14 cellular contexts compared by ENCODE assay signal in the genomic region with DNA sequence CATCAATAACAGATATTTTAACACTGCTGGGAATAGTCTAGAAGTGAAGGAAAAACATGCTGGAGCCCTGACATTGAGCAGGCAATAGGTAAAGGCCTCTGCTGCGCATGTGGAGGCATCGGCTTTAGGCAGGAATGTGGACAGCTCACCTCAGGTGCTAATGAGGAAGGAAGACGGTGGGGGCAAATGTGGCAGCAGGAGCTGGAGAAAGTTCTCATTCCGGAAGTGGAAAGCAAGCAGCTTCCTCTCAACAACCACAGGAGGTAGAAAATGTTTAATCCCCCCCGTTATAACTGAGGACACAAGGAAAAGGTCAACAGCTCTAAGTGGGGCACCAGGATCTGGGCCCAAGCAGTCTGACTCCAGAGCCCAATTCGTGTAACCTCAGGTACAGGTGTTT. TPM values are rescaled to one million over a fixed set of nuclear protein-coding genes. Genes with fewer than 3 reads are reported as not detected.
DNase-seq lines count a peak whose midpoint lies in the region; ATAC-seq, FAIRE-seq and TF ChIP-seq lines count a peak whose summit lies in the region.
"Had no signal": no experiment of that assay in that cellular context is flagged by ENCODE, and none has a peak within 500 bp of the region (broad histone marks: within the 10 kb centered on the region; RNA-seq: fewer than 3 reads in every experiment).

No MANE protein-coding gene starts in this region.

- H3K36me3 ChIP-seq in NT2/D1 (ENCODE audit: insufficient read depth, insufficient read length, low read length) = no peaks in the 10 kb centered on the region
- no peaks in the 10 kb centered on the region for H3K36me3 ChIP-seq in GM12878 (ENCODE audit: control insufficient read depth in 2 of 2, insufficient read depth in 2 of 2, low read length in 1 of 2)
- no peaks in the 10 kb centered on the region for H3K36me3 ChIP-seq in kidney (ENCODE audit: control insufficient read depth in 1 of 2, insufficient read depth in 2 of 2, low read length in 2 of 2)
- no peaks in the 10 kb centered on the region for H3K36me3 ChIP-seq in small intestine (ENCODE audit: control insufficient read depth in 2 of 2, insufficient read depth in 2 of 2, low read length in 2 of 2)
- H3K36me3 ChIP-seq: left lung had no signal

- in situ Hi-C loops in GM12878 (cut with MboI) = loop anchor here (5.0 to 10.0 kb wide), 2 partner anchors 198 to 390 kb away; partner anchors contain the start of gene IRGM

- no peak for FAIRE-seq in GM12878 (lab: Jason Lieb, UNC)
- FAIRE-seq in kidney (lab: Jason Lieb, UNC) = no peak
- no peak for FAIRE-seq in small intestine (lab: Jason Lieb, UNC)

- POLR2A ChIA-PET in GM12878 (lab: Charles Lee) = interaction anchor here (0.5 to 0.7 kb wide), 2 partner anchors 8 to 30 kb away, joined by 3 to 4 read pairs; no protein-coding TSS in a partner anchor

- no peaks in the 10 kb centered on the region for H3K27me3 ChIP-seq in NT2/D1 (ENCODE audit: insufficient read depth, insufficient read length)
- no peaks in the 10 kb centered on the region for H3K27me3 ChIP-seq in GM12878 (replicated peaks in 1 of 2; ENCODE audit: control insufficient read depth in 2 of 2, insufficient read depth in 2 of 2, low read length in 1 of 2)
- no peaks in the 10 kb centered on the region for H3K27me3 ChIP-seq in small intestine (ENCODE audit: control insufficient read depth in 2 of 2, insufficient read depth in 2 of 2, low read length in 2 of 2)
- H3K27me3 ChIP-seq: left lung had no signal

- RAD21 ChIA-PET in GM12878 (lab: Charles Lee; ENCODE audit: unreplicated experiment) = interaction anchor here (0.7 to 9.0 kb wide), 10 partner anchors 32 to 389 kb away, joined by 3 to 143 read pairs (median 6); partner anchors contain the start of gene IRGM

- WGBS in GM12878 (ENCODE audit: insufficient coverage, insufficient replicate concordance, low lambda C conversion rate, missing lambda C conversion rate) = 6% methylated on average over 6 of the region's 6 CpGs
- 48 to 69% (median 50%) methylated on average over 6 of the region's 6 CpGs for WGBS in small intestine, 3 donors

- H3K4me1 Mint-ChIP-seq in activated naive CD4-positive, alpha-beta T cell treated with anti-CD3 and anti-CD28 coated beads, Interleukin-2, amount 50 U/mL, for 24 hours = peaks cover 41% of the 10 kb centered on the region
- peaks cover 45% of the 10 kb centered on the region for H3K4me1 Mint-ChIP-seq in stimulated activated naive CD8-positive, alpha-beta T cell treated with anti-CD3 and anti-CD28 coated beads, Interleukin-15, amount 100 ng/mL, for 72 hours

- H3K4me1 ChIP-seq in NT2/D1 (ENCODE audit: insufficient read depth, insufficient read length) (peaks cover 11% of the 10 kb centered on the region), GM12878 (ENCODE audit: control insufficient read depth, insufficient read depth, low read length) (peaks cover 35% of the 10 kb centered on the region), kidney (ENCODE audit: control insufficient read depth in 1 of 2, insufficient read depth in 1 of 2, low read depth in 1 of 2, low read length in 2 of 2) (no peaks in the 10 kb centered on the region), small intestine (ENCODE audit: control insufficient read depth in 2 of 2, insufficient read depth in 1 of 2, low read depth in 1 of 2, low read length in 1 of 2) (no peaks in the 10 kb centered on the region)

- TF ChIP-seq POLR2A in GM12878 (IDR thresholded peaks at IDR 0.05; ENCODE audit: low read depth, low read length) = no peak

- DNase-seq in activated naive CD4-positive, alpha-beta T cell treated with Interleukin-2 at 50 U/mL for 16 hours = no peak
- DNase-seq in NT2/D1 (ENCODE audit: low read depth, low spot score) (no peak), GM12878 (ENCODE audit: low read depth, low spot score) (no peak), NCI-H524 (lab: John Stamatoyannopoulos, UW) (no peak), kidney (no peak), small intestine (no peak)
- DNase-seq in stimulated activated naive CD8-positive, alpha-beta T cell treated with anti-CD3 and anti-CD28 coated beads, Interleukin-15, amount 100 ng/mL, for 72 hours = no peak
- DNase-seq: head of caudate nucleus; left lung; NCI-H2107; nucleus accumbens; PC-9; stimulated activated CD4-positive, alpha-beta T cell treated with anti-CD3 and anti-CD28 coated beads, Interleukin-12 subunit alpha, Interleukin-12 subunit beta, amount 100 ng/mL, for 4 hours had no signal

- no peak for TF ChIP-seq EP300 in GM12878 (IDR thresholded peaks at IDR 0.05; ENCODE audit: borderline replicate concordance in 1 of 2, control insufficient read depth in 1 of 2, low read depth in 2 of 2, low read length in 2 of 2)

- no peaks in the 10 kb centered on the region for H4K20me1 ChIP-seq in GM12878 (ENCODE audit: control insufficient read depth, insufficient read depth)

- no TSS peak for BruUV-seq in GM12878 (replicated peaks; lab: Mats Ljungman, UMichigan)

- H3K79me2 ChIP-seq in GM12878 (ENCODE audit: control insufficient read depth, insufficient read depth, low read length) = no peaks in the 10 kb centered on the region

- CTCF ChIA-PET in GM12878 (lab: Yijun Ruan, JAX) = interaction anchor here (0.6 to 11.8 kb wide), 19 partner anchors 18 to 389 kb away, joined by 3 to 229 read pairs (median 4); partner anchors contain the start of gene IRGM

- SMC1A ChIA-PET in GM12878 (lab: Charles Lee; ENCODE audit: uncharacterized antibody, unreplicated experiment) = interaction anchor here (0.7 to 5.3 kb wide), 9 partner anchors 18 to 684 kb away, joined by 3 to 58 read pairs (median 3); partner anchors contain the start of gene IRGM

- no peak overlapping the region for H3K4me3 ChIP-seq in NT2/D1 (ENCODE audit: insufficient read length, low read depth)
- no peak overlapping the region for H3K4me3 ChIP-seq in GM12878
- H3K4me3 ChIP-seq in kidney (ENCODE audit: low read length in 2 of 2) = no peak overlapping the region
- no peak overlapping the region for H3K4me3 ChIP-seq in small intestine (ENCODE audit: low read depth in 1 of 2, low read length in 2 of 2)
- H3K4me3 ChIP-seq: left lung, PC-9 had no signal

- intact Hi-C loops in GM12878 (cut with micrococcal nuclease; ENCODE audit: unreplicated experiment) = loop anchor here (5.0 to 10.0 kb wide), 4 partner anchors 105 to 390 kb away; partner anchors contain the start of gene IRGM
- intact Hi-C loops in kidney (cut with DNase I) = loop anchor here (5.0 kb wide), 1 partner anchor 75 kb away; no protein-coding TSS in a partner anchor

- peak overlapping the region; percentile 49 for H3K4me3 Mint-ChIP-seq in activated naive CD4-positive, alpha-beta T cell treated with anti-CD3 and anti-CD28 coated beads, Interleukin-2, amount 50 U/mL, for 24 hours
- H3K4me3 Mint-ChIP-seq in stimulated activated naive CD8-positive, alpha-beta T cell treated with anti-CD3 and anti-CD28 coated beads, Interleukin-15, amount 100 ng/mL, for 72 hours = peak overlapping the region; percentile 54 to 65

- no peak for ATAC-seq in GM12878
- no peak for ATAC-seq in stimulated activated naive CD8-positive, alpha-beta T cell treated with anti-CD3 and anti-CD28 coated beads, Interleukin-15, amount 100 ng/mL, for 72 hours
- ATAC-seq: left lung had no signal

- peak overlapping the region; percentile 13 for H3K9ac ChIP-seq in NT2/D1 (ENCODE audit: insufficient read length, low read depth)
- H3K9ac ChIP-seq in GM12878 (ENCODE audit: control insufficient read depth, insufficient read depth, low read length) = no peak overlapping the region; the same call in 1 of the 2 replicates
- no peak overlapping the region for H3K9ac ChIP-seq in kidney (ENCODE audit: low read length in 2 of 2)

- H3K4me2 ChIP-seq in GM12878 (ENCODE audit: control insufficient read depth, insufficient read depth) = peak overlapping the region; percentile 26
- H3K4me2 ChIP-seq: PC-9 had no signal

- H3K27me3 Mint-ChIP-seq in activated naive CD4-positive, alpha-beta T cell treated with anti-CD3 and anti-CD28 coated beads, Interleukin-2, amount 50 U/mL, for 24 hours = no peaks in the 10 kb centered on the region
- no peaks in the 10 kb centered on the region for H3K27me3 Mint-ChIP-seq in stimulated activated naive CD8-positive, alpha-beta T cell treated with anti-CD3 and anti-CD28 coated beads, Interleukin-15, amount 100 ng/mL, for 72 hours

- peak overlapping the region; percentile 90 for H3K27ac Mint-ChIP-seq in activated naive CD4-positive, alpha-beta T cell treated with anti-CD3 and anti-CD28 coated beads, Interleukin-2, amount 50 U/mL, for 24 hours
- peak overlapping the region in 1 of 2 donors; percentile 72 for H3K27ac Mint-ChIP-seq in stimulated activated naive CD8-positive, alpha-beta T cell treated with anti-CD3 and anti-CD28 coated beads, Interleukin-15, amount 100 ng/mL, for 72 hours

- H3K36me3 Mint-ChIP-seq in activated naive CD4-positive, alpha-beta T cell treated with anti-CD3 and anti-CD28 coated beads, Interleukin-2, amount 50 U/mL, for 24 hours = no peaks in the 10 kb centered on the region

- H3K9me3 Mint-ChIP-seq in activated naive CD4-positive, alpha-beta T cell treated with anti-CD3 and anti-CD28 coated beads, Interleukin-2, amount 50 U/mL, for 24 hours = no peaks in the 10 kb centered on the region
- H3K9me3 Mint-ChIP-seq in stimulated activated naive CD8-positive, alpha-beta T cell treated with anti-CD3 and anti-CD28 coated beads, Interleukin-15, amount 100 ng/mL, for 72 hours = no peaks in the 10 kb centered on the region

- H3K9me3 ChIP-seq in NT2/D1 (ENCODE audit: insufficient read depth, low read length) = no peaks in the 10 kb centered on the region
- H3K9me3 ChIP-seq in GM12878 (replicated peaks; ENCODE audit: control insufficient read depth, insufficient read depth, low read length) = no peaks in the 10 kb centered on the region
- no peaks in the 10 kb centered on the region for H3K9me3 ChIP-seq in kidney (ENCODE audit: control insufficient read depth in 1 of 2, low read length in 2 of 2)
- H3K9me3 ChIP-seq in small intestine (ENCODE audit: control insufficient read depth, low read depth) = no peaks in the 10 kb centered on the region
- H3K9me3 ChIP-seq: left lung had no signal

- TF ChIP-seq RAD21 in GM12878 (IDR thresholded peaks at IDR 0.05; ENCODE audit: insufficient read depth, low read depth, low read length) = no peak

- peak overlapping the region; percentile 73 for H2AFZ ChIP-seq in GM12878 (ENCODE audit: control insufficient read depth, low read depth, low read length)
- H2AFZ ChIP-seq: PC-9 had no signal

- TF ChIP-seq CTCF in GM12878 (IDR thresholded peaks at IDR 0.05 in 2 of 3, conservative IDR thresholded peaks at IDR 0.05 in 1 of 3; ENCODE audit: control insufficient read depth in 2 of 3, extremely low read depth in 1 of 3, insufficient read depth in 1 of 3, low read depth in 3 of 3, low read length in 3 of 3) = no peak
- no peak for TF ChIP-seq CTCF in kidney (IDR thresholded peaks at IDR 0.05; ENCODE audit: borderline replicate concordance, extremely low read depth, insufficient read depth)

- H3K27ac ChIP-seq in GM12878 (ENCODE audit: control insufficient read depth, insufficient read depth) = 0 out of 2 replicates have a peak overlapping the region, but pooled peaks have one; percentile 13
- H3K27ac ChIP-seq in kidney (ENCODE audit: low read depth in 2 of 2, low read length in 2 of 2) = no peak overlapping the region
- H3K27ac ChIP-seq in small intestine (ENCODE audit: low read depth in 1 of 2, low read length in 1 of 2) = no peak overlapping the region
- H3K27ac ChIP-seq: PC-9 had no signal

RNA-seq across cellular contexts. Expression of gene RPS14, which starts 7.6 kb away (rescaled TPM):
- 281 and 294 TPM in 2 replicates for total RNA-seq in GM12878 (2013; cell fraction: nucleolus; rRNA removed)
- 3,103 and 3,139 TPM in 2 replicates for total RNA-seq in GM12878 (2014; rRNA removed)
- total RNA-seq in GM12878 (2014; rRNA removed; fragmentation: Illumina TruSeq; extraction: Trizol) = 2,472 and 2,596 TPM in 2 replicates
- total RNA-seq in GM12878 (2021) = 3,369 and 3,514 TPM in 2 replicates
- polyA plus RNA-seq in GM12878 (2011; ENCODE audit: low read depth) = 9,466 TPM
- polyA plus RNA-seq in GM12878 (2011; rRNA removed) = 3,820 and 3,850 TPM in 2 replicates
- 6,340 and 8,149 TPM in 2 replicates for polyA plus RNA-seq in GM12878 (2011; cell fraction: cytosol; rRNA removed)
- 1,312 and 1,697 TPM in 2 replicates for polyA plus RNA-seq in GM12878 (2011; cell fraction: nucleus; rRNA removed)
- 4,574 and 5,154 TPM in 2 replicates for polyA plus RNA-seq in GM12878 (2012)
- polyA plus RNA-seq in GM12878 (2014; fragmentation: Illumina TruSeq; extraction: Trizol) = 3,219 and 4,047 TPM in 2 replicates
- polyA plus RNA-seq in GM12878 (2014; fragmentation: Nextera tagmentation; extraction: Ambion mirVana) = 1,000 to 10,000 TPM; 2,295 to 2,356 TPM
- 3,649 and 3,781 TPM in 2 replicates for polyA plus RNA-seq in GM12878 (2014; rRNA removed)
- polyA plus RNA-seq in GM12878 (2016; fragmentation: Nextera tagmentation; extraction: Ambion mirVana) = 1,000 to 10,000 TPM; 2,318 to 2,319 TPM
- 1,451 and 1,695 TPM in 2 replicates for polyA minus RNA-seq in GM12878 (2011; rRNA and poly(A)+ RNA removed)
- 359 and 410 TPM in 2 replicates for polyA minus RNA-seq in GM12878 (2011; cell fraction: cytosol; rRNA and poly(A)+ RNA removed)
- polyA minus RNA-seq in GM12878 (2011; cell fraction: nucleus; rRNA and poly(A)+ RNA removed) = 135 and 152 TPM in 2 replicates
- 1,504 TPM for total RNA-seq in kidney
- polyA plus RNA-seq in kidney (ENCODE audit: insufficient read depth, low read depth, low replicate concordance) = 1,994 TPM
- 1,000 to 10,000 TPM; 2,980 to 5,825 (median 5,408) TPM for polyA plus RNA-seq in small intestine

RNA-seq across cellular contexts. Expression of gene CD74, which starts 44.4 kb away (rescaled TPM):
- total RNA-seq in GM12878 (2013; cell fraction: nucleolus; rRNA removed) = 2,823 and 2,919 TPM in 2 replicates
- total RNA-seq in GM12878 (2014; rRNA removed) (10,156 and 11,063 TPM in 2 replicates), GM12878 (2014; rRNA removed; fragmentation: Illumina TruSeq; extraction: Trizol) (2,507 and 2,767 TPM in 2 replicates), GM12878 (2021) (4,973 and 5,010 TPM in 2 replicates), kidney (2,003 TPM)
- 4,271 TPM for polyA plus RNA-seq in GM12878 (2011; ENCODE audit: low read depth)
- polyA plus RNA-seq in GM12878 (2011; rRNA removed) (309 and 1,760 TPM in 2 replicates), GM12878 (2014; fragmentation: Illumina TruSeq; extraction: Trizol) (3,291 and 4,542 TPM in 2 replicates), GM12878 (2014; fragmentation: Nextera tagmentation; extraction: Ambion mirVana) (1,000 to 10,000 TPM; 1,387 to 2,107 TPM), GM12878 (2014; rRNA removed) (3,302 and 5,141 TPM in 2 replicates), GM12878 (2016; fragmentation: Nextera tagmentation; extraction: Ambion mirVana) (1,000 to 10,000 TPM; 6,006 to 6,596 TPM), kidney (ENCODE audit: insufficient read depth, low read depth, low replicate concordance) (1,887 TPM), small intestine (100 to 1,000 TPM; 288 to 939 (median 792) TPM)
- 1,718 and 2,321 TPM in 2 replicates for polyA plus RNA-seq in GM12878 (2011; cell fraction: cytosol; rRNA removed)
- 1,510 and 1,766 TPM in 2 replicates for polyA plus RNA-seq in GM12878 (2011; cell fraction: nucleus; rRNA removed)
- 6,323 and 7,232 TPM in 2 replicates for polyA plus RNA-seq in GM12878 (2012)
- 1,457 and 1,517 TPM in 2 replicates for polyA minus RNA-seq in GM12878 (2011; rRNA and poly(A)+ RNA removed)
- polyA minus RNA-seq in GM12878 (2011; cell fraction: cytosol; rRNA and poly(A)+ RNA removed) = 1,302 and 1,364 TPM in 2 replicates
- 388 and 604 TPM in 2 replicates for polyA minus RNA-seq in GM12878 (2011; cell fraction: nucleus; rRNA and poly(A)+ RNA removed)

RNA-seq across cellular contexts. Expression of gene NDST1, which starts 50.8 kb away (rescaled TPM):
- 78.0 and 78.6 TPM in 2 replicates for total RNA-seq in GM12878 (2013; cell fraction: nucleolus; rRNA removed)
- total RNA-seq in GM12878 (2014; rRNA removed) = 15.4 and 16.7 TPM in 2 replicates
- total RNA-seq in GM12878 (2014; rRNA removed; fragmentation: Illumina TruSeq; extraction: Trizol) = 8.4 and 10.1 TPM in 2 replicates
- total RNA-seq in GM12878 (2021) = 47.9 and 53.5 TPM in 2 replicates
- 9.4 TPM for polyA plus RNA-seq in GM12878 (2011; ENCODE audit: low read depth)
- 8.1 and 15.0 TPM in 2 replicates for polyA plus RNA-seq in GM12878 (2011; rRNA removed)
- polyA plus RNA-seq in GM12878 (2011; cell fraction: cytosol; rRNA removed) = 17.8 and 19.2 TPM in 2 replicates
- polyA plus RNA-seq in GM12878 (2011; cell fraction: nucleus; rRNA removed) = 38.6 and 41.7 TPM in 2 replicates
- 11.6 and 11.8 TPM in 2 replicates for polyA plus RNA-seq in GM12878 (2012)
- 12.3 and 17.3 TPM in 2 replicates for polyA plus RNA-seq in GM12878 (2014; fragmentation: Illumina TruSeq; extraction: Trizol)
- polyA plus RNA-seq in GM12878 (2014; fragmentation: Nextera tagmentation; extraction: Ambion mirVana) = under 1 TPM; 0.20 to 0.31 TPM
- 17.6 and 32.3 TPM in 2 replicates for polyA plus RNA-seq in GM12878 (2014; rRNA removed)
- polyA plus RNA-seq in GM12878 (2016; fragmentation: Nextera tagmentation; extraction: Ambion mirVana) = 10 to 100 TPM in 1 of 2 experiments, 1 to 10 TPM in 1; 5.3 to 10.9 TPM
- 28.4 and 33.3 TPM in 2 replicates for polyA minus RNA-seq in GM12878 (2011; rRNA and poly(A)+ RNA removed)
- polyA minus RNA-seq in GM12878 (2011; cell fraction: cytosol; rRNA and poly(A)+ RNA removed) = 11.8 and 12.6 TPM in 2 replicates
- polyA minus RNA-seq in GM12878 (2011; cell fraction: nucleus; rRNA and poly(A)+ RNA removed) = 15.1 and 27.3 TPM in 2 replicates
- total RNA-seq in kidney = 60.7 TPM
- 11.7 TPM for polyA plus RNA-seq in kidney (ENCODE audit: insufficient read depth, low read depth, low replicate concordance)
- polyA plus RNA-seq in small intestine = 10 to 100 TPM in 2 of 3 donors, 1 to 10 TPM in 1; 7.4 to 26.2 (median 15.7) TPM
